Comparison of ENCODE assay signal across 2 cellular contexts in genomic region chr2:219968685-219969345, GRCh38.
TF ChIP-seq lines count a peak whose summit lies in the region.

No MANE protein-coding gene starts in this region.

TF ChIP-seq in A549, 52 proteins besides CTCF, POLR2A, EP300 and RAD21 (continued from another document):
- TF ChIP-seq, protein P1, sequence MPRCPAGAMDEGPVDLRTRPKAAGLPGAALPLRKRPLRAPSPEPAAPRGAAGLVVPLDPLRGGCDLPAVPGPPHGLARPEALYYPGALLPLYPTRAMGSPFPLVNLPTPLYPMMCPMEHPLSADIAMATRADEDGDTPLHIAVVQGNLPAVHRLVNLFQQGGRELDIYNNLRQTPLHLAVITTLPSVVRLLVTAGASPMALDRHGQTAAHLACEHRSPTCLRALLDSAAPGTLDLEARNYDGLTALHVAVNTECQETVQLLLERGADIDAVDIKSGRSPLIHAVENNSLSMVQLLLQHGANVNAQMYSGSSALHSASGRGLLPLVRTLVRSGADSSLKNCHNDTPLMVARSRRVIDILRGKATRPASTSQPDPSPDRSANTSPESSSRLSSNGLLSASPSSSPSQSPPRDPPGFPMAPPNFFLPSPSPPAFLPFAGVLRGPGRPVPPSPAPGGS (IDR thresholded peaks at IDR 0.05) = no peak
- TF ChIP-seq KDM1A (IDR thresholded peaks at IDR 0.05; ENCODE audit: low read depth) = no peak
- TF ChIP-seq GATA3 (IDR thresholded peaks at IDR 0.05; ENCODE audit: borderline replicate concordance) = peak; percentile 53; the same call in 1 of the 2 replicates
- TF ChIP-seq NFE2L2 (conservative IDR thresholded peaks at IDR 0.05; ENCODE audit: low read length) = no peak
- no peak for TF ChIP-seq RCOR1 (IDR thresholded peaks at IDR 0.05; ENCODE audit: low read depth, low read length)
- TF ChIP-seq JUN (IDR thresholded peaks at IDR 0.05) = peak; percentile 29 to 32; a peak in 2 of 5 replicates
- peak; percentile 64 for TF ChIP-seq JUNB (IDR thresholded peaks at IDR 0.05)
- peak; percentile 92 for TF ChIP-seq USF2 (IDR thresholded peaks at IDR 0.05)
- peak; percentile 54; the same call in 1 of the 2 replicates for TF ChIP-seq MAX (IDR thresholded peaks at IDR 0.05)
- TF ChIP-seq FOSL2 (IDR thresholded peaks at IDR 0.05) = peak; percentile 48
- peak; percentile 56 for TF ChIP-seq FOSL2 (CRISPR knock-in tag; IDR thresholded peaks at IDR 0.05)
- no peak for TF ChIP-seq FOXS1 (CRISPR knock-in tag; IDR thresholded peaks at IDR 0.05)
- no peak for TF ChIP-seq HDAC2 (IDR thresholded peaks at IDR 0.05)
- 0 out of 4 replicates have a peak, but pooled peaks of 1 of the 2 experiments have one; percentile 3 for TF ChIP-seq CEBPB (IDR thresholded peaks at IDR 0.05)
- no peak for TF ChIP-seq RFX5 (IDR thresholded peaks at IDR 0.05)
TF ChIP-seq in A549: peak in this region for 7.

TF ChIP-seq in HCT116, 20 proteins besides CTCF, POLR2A, EP300 and RAD21 (continued from another document):
- TF ChIP-seq, protein P2, sequence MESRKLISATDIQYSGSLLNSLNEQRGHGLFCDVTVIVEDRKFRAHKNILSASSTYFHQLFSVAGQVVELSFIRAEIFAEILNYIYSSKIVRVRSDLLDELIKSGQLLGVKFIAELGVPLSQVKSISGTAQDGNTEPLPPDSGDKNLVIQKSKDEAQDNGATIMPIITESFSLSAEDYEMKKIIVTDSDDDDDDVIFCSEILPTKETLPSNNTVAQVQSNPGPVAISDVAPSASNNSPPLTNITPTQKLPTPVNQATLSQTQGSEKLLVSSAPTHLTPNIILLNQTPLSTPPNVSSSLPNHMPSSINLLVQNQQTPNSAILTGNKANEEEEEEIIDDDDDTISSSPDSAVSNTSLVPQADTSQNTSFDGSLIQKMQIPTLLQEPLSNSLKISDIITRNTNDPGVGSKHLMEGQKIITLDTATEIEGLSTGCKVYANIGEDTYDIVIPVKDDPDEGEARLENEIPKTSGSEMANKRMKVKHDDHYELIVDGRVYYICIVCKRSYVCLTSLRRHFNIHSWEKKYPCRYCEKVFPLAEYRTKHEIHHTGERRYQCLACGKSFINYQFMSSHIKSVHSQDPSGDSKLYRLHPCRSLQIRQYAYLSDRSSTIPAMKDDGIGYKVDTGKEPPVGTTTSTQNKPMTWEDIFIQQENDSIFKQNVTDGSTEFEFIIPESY (IDR thresholded peaks at IDR 0.05; ENCODE audit: extremely low read depth, insufficient replicate concordance, low read length) = no peak
- TF ChIP-seq SIN3A (IDR thresholded peaks at IDR 0.05; ENCODE audit: low read depth) (no peak), MAX (IDR thresholded peaks at IDR 0.05) (peak; percentile 37; the same call in 1 of the 2 replicates), POLR2AphosphoS5 (IDR thresholded peaks at IDR 0.05; ENCODE audit: low read depth, low read length) (no peak; the same call in 1 of the 2 replicates), SRF (IDR thresholded peaks at IDR 0.05; ENCODE audit: low read depth) (no peak), EZH2 (IDR thresholded peaks at IDR 0.05) (no peak), YY1 (IDR thresholded peaks at IDR 0.05; ENCODE audit: extremely low read depth, insufficient replicate concordance, low read depth, low read length) (no peak), CBX3 (IDR thresholded peaks at IDR 0.05; ENCODE audit: low read depth) (peak; percentile 71; the same call in 1 of the 2 replicates), JUND (IDR thresholded peaks at IDR 0.05) (peak; percentile 73), FOSL1 (IDR thresholded peaks at IDR 0.05; ENCODE audit: low read depth) (peak; percentile 75), SP1 (IDR thresholded peaks at IDR 0.05; ENCODE audit: low read depth) (peak; percentile 65), ZNF274 (IDR thresholded peaks at IDR 0.05; ENCODE audit: low read depth, low read length) (no peak)
- TF ChIP-seq, protein P3, sequence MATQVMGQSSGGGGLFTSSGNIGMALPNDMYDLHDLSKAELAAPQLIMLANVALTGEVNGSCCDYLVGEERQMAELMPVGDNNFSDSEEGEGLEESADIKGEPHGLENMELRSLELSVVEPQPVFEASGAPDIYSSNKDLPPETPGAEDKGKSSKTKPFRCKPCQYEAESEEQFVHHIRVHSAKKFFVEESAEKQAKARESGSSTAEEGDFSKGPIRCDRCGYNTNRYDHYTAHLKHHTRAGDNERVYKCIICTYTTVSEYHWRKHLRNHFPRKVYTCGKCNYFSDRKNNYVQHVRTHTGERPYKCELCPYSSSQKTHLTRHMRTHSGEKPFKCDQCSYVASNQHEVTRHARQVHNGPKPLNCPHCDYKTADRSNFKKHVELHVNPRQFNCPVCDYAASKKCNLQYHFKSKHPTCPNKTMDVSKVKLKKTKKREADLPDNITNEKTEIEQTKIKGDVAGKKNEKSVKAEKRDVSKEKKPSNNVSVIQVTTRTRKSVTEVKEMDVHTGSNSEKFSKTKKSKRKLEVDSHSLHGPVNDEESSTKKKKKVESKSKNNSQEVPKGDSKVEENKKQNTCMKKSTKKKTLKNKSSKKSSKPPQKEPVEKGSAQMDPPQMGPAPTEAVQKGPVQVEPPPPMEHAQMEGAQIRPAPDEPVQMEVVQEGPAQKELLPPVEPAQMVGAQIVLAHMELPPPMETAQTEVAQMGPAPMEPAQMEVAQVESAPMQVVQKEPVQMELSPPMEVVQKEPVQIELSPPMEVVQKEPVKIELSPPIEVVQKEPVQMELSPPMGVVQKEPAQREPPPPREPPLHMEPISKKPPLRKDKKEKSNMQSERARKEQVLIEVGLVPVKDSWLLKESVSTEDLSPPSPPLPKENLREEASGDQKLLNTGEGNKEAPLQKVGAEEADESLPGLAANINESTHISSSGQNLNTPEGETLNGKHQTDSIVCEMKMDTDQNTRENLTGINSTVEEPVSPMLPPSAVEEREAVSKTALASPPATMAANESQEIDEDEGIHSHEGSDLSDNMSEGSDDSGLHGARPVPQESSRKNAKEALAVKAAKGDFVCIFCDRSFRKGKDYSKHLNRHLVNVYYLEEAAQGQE (IDR thresholded peaks at IDR 0.05; ENCODE audit: low read depth) = no peak
- TF ChIP-seq, protein P4, sequence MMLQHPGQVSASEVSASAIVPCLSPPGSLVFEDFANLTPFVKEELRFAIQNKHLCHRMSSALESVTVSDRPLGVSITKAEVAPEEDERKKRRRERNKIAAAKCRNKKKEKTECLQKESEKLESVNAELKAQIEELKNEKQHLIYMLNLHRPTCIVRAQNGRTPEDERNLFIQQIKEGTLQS (IDR thresholded peaks at IDR 0.05) = no peak
